In genomic region chr2:169507698-169508097, GRCh38 we compare ENCODE assay signal across 9 cellular contexts. TPM values are rescaled to one million over a fixed set of nuclear protein-coding genes. Genes with fewer than 3 reads are reported as not detected.
DNase-seq lines count a peak whose midpoint lies in the region; ATAC-seq and FAIRE-seq lines count a peak whose summit lies in the region.
"Had no signal": no experiment of that assay in that cellular context is flagged by ENCODE, and none has a peak within 500 bp of the region (broad histone marks: within the 10 kb centered on the region; RNA-seq: fewer than 3 reads in every experiment).

No MANE protein-coding gene starts in this region.

- no peaks in the 10 kb centered on the region for H3K9me3 ChIP-seq in SJCRH30 (replicated peaks)

- peak; percentile 18 for DNase-seq in COLO668 (lab: John Stamatoyannopoulos, UW; ENCODE audit: unreplicated experiment)
- DNase-seq in HTR-8/SVneo (ENCODE audit: insufficient read length, low spot score) = peak; percentile 55
- peak in 1 of 2 experiments; percentile 81 for DNase-seq in SJCRH30
- DNase-seq in HK-2 (ENCODE audit: unreplicated experiment) = no peak
- DNase-seq in GOT3 (lab: John Stamatoyannopoulos, UW) = no peak
- DNase-seq: stimulated activated CD4-positive, alpha-beta T cell treated with anti-CD3 and anti-CD28 coated beads, Interleukin-4, amount 100 ng/mL, for 24 hours had no signal

- no peaks in the 10 kb centered on the region for H3K27me3 ChIP-seq in SJCRH30

- ATAC-seq in HG02798 (IDR thresholded peaks at IDR 0.05; ENCODE audit: poor library complexity, unreplicated experiment) = no peak
- no peak for ATAC-seq in HG02678 (IDR thresholded peaks at IDR 0.05; ENCODE audit: unreplicated experiment)

- H3K4me1 ChIP-seq in SJCRH30 = peaks cover 30% of the 10 kb centered on the region

- H3K4me3 ChIP-seq in SJCRH30 = no peak overlapping the region

- H3K27ac ChIP-seq in SJCRH30 = peak overlapping the region; percentile 85

- no peak for FAIRE-seq in HTR-8/SVneo (lab: Jason Lieb, UNC)
- peak; percentile 100 for FAIRE-seq in islet of Langerhans (lab: Jason Lieb, UNC)

- no peaks in the 10 kb centered on the region for H3K36me3 ChIP-seq in SJCRH30

RNA-seq across cellular contexts. Expression of gene KLHL41, which starts 1.8 kb away (rescaled TPM):
- 21.1 and 26.1 TPM in 2 replicates for total RNA-seq in SJCRH30 (2014; rRNA removed; shearing (Covaris generic))

RNA-seq across cellular contexts. Expression of gene BBS5, which starts 28.4 kb away (rescaled TPM):
- 4.1 and 5.4 TPM in 2 replicates for total RNA-seq in SJCRH30 (2014; rRNA removed; shearing (Covaris generic))

Comparison
In these comparisons a context has a peak if more than half of its experiments do, and no peak if none do; other contexts are left out.
1. DNase-seq: peak in COLO668 (single experiment) and HTR-8/SVneo (single experiment); none in HK-2 (single experiment) and GOT3 (single experiment).